ENCODE assay signal across 8 cellular contexts in the genomic region with DNA sequence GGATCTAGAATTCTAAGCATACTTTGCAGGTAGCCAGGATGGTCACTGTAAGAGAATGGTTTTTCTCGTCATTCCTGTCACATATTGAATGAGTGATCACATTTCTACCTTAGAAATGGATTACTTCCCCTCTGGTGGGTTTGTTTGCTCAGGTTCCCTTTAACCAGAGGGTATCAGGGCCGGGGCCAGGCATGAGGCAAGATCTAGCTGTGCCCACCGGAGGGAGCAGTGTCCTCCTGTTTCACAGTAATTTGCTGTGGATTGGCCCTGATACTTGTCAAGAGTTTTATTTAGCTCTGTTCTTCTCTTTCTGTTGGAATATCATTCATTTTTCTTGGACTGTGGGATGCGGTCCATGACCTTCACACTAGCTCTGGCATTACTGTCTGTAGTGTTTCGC. TPM values are rescaled to one million over a fixed set of nuclear protein-coding genes. Genes with fewer than 3 reads are reported as not detected.
DNase-seq lines count a peak whose midpoint lies in the region; ATAC-seq, FAIRE-seq and TF ChIP-seq lines count a peak whose summit lies in the region.

No MANE protein-coding gene starts in this region.

- no peaks in the 10 kb centered on the region for H3K36me3 Mint-ChIP-seq in natural killer cell

- H3K4me1 Mint-ChIP-seq in natural killer cell = no peaks in the 10 kb centered on the region

- TF ChIP-seq CTCF in AG10803 (conservative IDR thresholded peaks at IDR 0.05; ENCODE audit: low read length) = peak; percentile 40
- TF ChIP-seq CTCF in GM12875 (IDR thresholded peaks at IDR 0.05; ENCODE audit: borderline replicate concordance, insufficient read depth, low read depth, low read length) = peak; percentile 37; the same call in 1 of the 2 replicates
- TF ChIP-seq CTCF in natural killer cell (IDR thresholded peaks at IDR 0.05) = no peak
- TF ChIP-seq CTCF in kidney (IDR thresholded peaks at IDR 0.05; ENCODE audit: borderline replicate concordance, extremely low read depth, insufficient read depth) = no peak

- H3K9me3 ChIP-seq in kidney (ENCODE audit: control insufficient read depth in 1 of 2, low read length in 2 of 2) = no peaks in the 10 kb centered on the region

- H3K27me3 Mint-ChIP-seq in natural killer cell (ENCODE audit: low read depth in 2 of 2) = peaks cover 4 to 17% of the 10 kb centered on the region in 2 donors

- H3K4me3 Mint-ChIP-seq in natural killer cell = no peak overlapping the region

- H3K4me3 ChIP-seq in AG10803 (ENCODE audit: low read length) (no peak overlapping the region), GM12875 (ENCODE audit: low read depth, low read length) (no peak overlapping the region), kidney (ENCODE audit: low read length in 2 of 2) (no peak overlapping the region)

- H3K9me3 Mint-ChIP-seq in natural killer cell = no peaks in the 10 kb centered on the region

- no peak overlapping the region for H3K9ac ChIP-seq in kidney (ENCODE audit: low read length in 2 of 2)

- H3K27ac ChIP-seq in kidney (ENCODE audit: low read depth in 2 of 2, low read length in 2 of 2) = no peak overlapping the region

- no peaks in the 10 kb centered on the region for H3K4me1 ChIP-seq in kidney (ENCODE audit: control insufficient read depth in 1 of 2, insufficient read depth in 1 of 2, low read depth in 1 of 2, low read length in 2 of 2)

- intact Hi-C loops in natural killer cell (cut with micrococcal nuclease) = no loop called here
- intact Hi-C loops in kidney (cut with DNase I) = no loop called here

- ATAC-seq in natural killer cell (no peak), HG02571 (IDR thresholded peaks at IDR 0.05; ENCODE audit: unreplicated experiment) (no peak), HG03460 (IDR thresholded peaks at IDR 0.05; ENCODE audit: unreplicated experiment) (no peak)

- H3K27ac Mint-ChIP-seq in natural killer cell = no peak overlapping the region

- FAIRE-seq in kidney (lab: Jason Lieb, UNC) = no peak

- H3K36me3 ChIP-seq in kidney (ENCODE audit: control insufficient read depth in 1 of 2, insufficient read depth in 2 of 2, low read length in 2 of 2) = no peaks in the 10 kb centered on the region

- DNase-seq in AG10803 (ENCODE audit: low read depth) (peak; percentile 4), SK-N-DZ (ENCODE audit: low spot score) (peak; percentile 20), hepatic stellate cell (ENCODE audit: low spot score) (peak; percentile 8), natural killer cell (no peak), kidney (no peak)

RNA-seq across cellular contexts. Expression of a gene that starts 42.3 kb away (rescaled TPM):
- polyA plus RNA-seq in SK-N-DZ (2014; cell fraction: cytosol; rRNA removed) = 1.1 and 2.4 TPM in 2 replicates
- 0.51 and 2.7 TPM in 2 replicates for polyA plus RNA-seq in SK-N-DZ (2014; cell fraction: nucleus; rRNA removed)
- total RNA-seq in natural killer cell (1 to 10 TPM; 2.6 to 4.0 (median 3.2) TPM), kidney (20.7 TPM)
- polyA plus RNA-seq in kidney (ENCODE audit: insufficient read depth, low read depth, low replicate concordance) = 8.9 TPM

Comparison
In these comparisons a context has a peak if more than half of its experiments do, and no peak if none do; other contexts are left out.
1. DNase-seq: peak in AG10803 (single experiment), SK-N-DZ (single experiment) and hepatic stellate cell (single experiment); none in natural killer cell (single experiment) and kidney (single experiment).
2. CTCF ChIP-seq: peak in AG10803 (single experiment) and GM12875 (single experiment); none in natural killer cell (single experiment) and kidney (single experiment).